33 cellular contexts compared by ENCODE assay signal in genomic region chr16:29753516-29753915, GRCh38. TPM values are rescaled to one million over a fixed set of nuclear protein-coding genes. Genes with fewer than 3 reads are reported as not detected.
"Had no signal": no experiment of that assay in that cellular context is flagged by ENCODE, and none has a peak within 500 bp of the region (broad histone marks: within the 10 kb centered on the region; RNA-seq: fewer than 3 reads in every experiment).

No MANE protein-coding gene starts in this region.

- H3K4me3 ChIP-seq: gastrocnemius medialis, left lung, lower lobe of right lung, neural progenitor cell, psoas muscle, smooth muscle cell, stomach, tibial artery, upper lobe of right lung had no signal

- H3K36me3 ChIP-seq: brain microvascular endothelial cell, gastrocnemius medialis, left lung, lower lobe of right lung, neural progenitor cell, stomach, tibial artery, upper lobe of right lung, WERI-Rb-1 had no signal

- H3K36me3 Mint-ChIP-seq: activated naive CD8-positive, alpha-beta T cell treated with anti-CD3 and anti-CD28 coated beads, Interleukin-2, amount 10 ng/mL, durations not matched to agents 7 days and 5 days; natural killer cell; neural progenitor cell had no signal

- H3K27ac ChIP-seq: brain microvascular endothelial cell, gastrocnemius medialis, left lung, lower lobe of right lung, neural progenitor cell, parathyroid adenoma, psoas muscle, tibial artery, upper lobe of right lung, WERI-Rb-1 had no signal

- H3K9me3 Mint-ChIP-seq: activated CD4-positive, alpha-beta T cell treated with anti-CD3 and anti-CD28 coated beads, Interleukin-2, amount 10 ng/mL, durations not matched to agents 7 days and 5 days; activated naive CD4-positive, alpha-beta T cell treated with anti-CD3 and anti-CD28 coated beads, Interleukin-2, amount 10 ng/mL, durations not matched to agents 7 days and 5 days; activated naive CD8-positive, alpha-beta T cell treated with anti-CD3 and anti-CD28 coated beads, Interleukin-2, amount 10 ng/mL, durations not matched to agents 7 days and 5 days; effector memory CD8-positive, alpha-beta T cell; natural killer cell; neural progenitor cell; stimulated activated memory B cell treated with anti-CD40 and anti-IgM and Interleukin-4, amounts not matched to agents 10 μg/mL and 1 μg/mL and 100 μg/mL, for 72 hours; T-helper 1 cell treated with Interleukin-12 subunit alpha and Interleukin-12 subunit beta and Interleukin-4 antibody, amounts not matched to agents 30 μg/mL and 1 μg/mL, for 36 hours had no signal

- ATAC-seq: effector memory CD8-positive, alpha-beta T cell; gastrocnemius medialis; left lung; lower lobe of right lung; natural killer cell; psoas muscle; upper lobe of right lung had no signal

- H3K4me3 Mint-ChIP-seq: activated CD4-positive, alpha-beta T cell treated with anti-CD3 and anti-CD28 coated beads, Interleukin-2, amount 10 ng/mL, durations not matched to agents 7 days and 5 days; natural killer cell; neural progenitor cell; T-helper 1 cell treated with Interleukin-12 subunit alpha and Interleukin-12 subunit beta and Interleukin-4 antibody, amounts not matched to agents 30 μg/mL and 1 μg/mL, for 36 hours had no signal

- H3K4me1 ChIP-seq: gastrocnemius medialis, neural progenitor cell, psoas muscle, tibial artery, upper lobe of right lung had no signal

- DNase-seq: activated CD4-positive, alpha-beta T cell treated with anti-CD3 and anti-CD28 coated beads, Interleukin-2, amount 10 ng/mL, durations not matched to agents 7 days and 5 days; activated CD4-positive, CD25-positive, alpha-beta regulatory T cell treated with anti-CD3 and anti-CD28 coated beads, Interleukin-2, amount 50 U/mL, for 72 hours; activated gamma-delta T cell; activated naive CD4-positive, alpha-beta T cell treated with anti-CD3 and anti-CD28 coated beads, Interleukin-2, amount 10 ng/mL, durations not matched to agents 7 days and 5 days; activated naive CD8-positive, alpha-beta T cell treated with anti-CD3 and anti-CD28 coated beads, Interleukin-2, amount 10 ng/mL, durations not matched to agents 7 days and 5 days; activated T-cell treated with anti-CD3 and anti-CD28 coated beads for 4 hours; brain microvascular endothelial cell; cortex of kidney; effector memory CD8-positive, alpha-beta T cell; erythroblast; gastrocnemius medialis; glutamatergic neuron; left lung; lower lobe of right lung; mesenchymal stem cell; natural killer cell; occipital lobe; psoas muscle; stimulated activated CD4-positive, alpha-beta T cell treated with anti-CD3 and anti-CD28 coated beads, Interleukin-4, amount 100 ng/mL, for 4 hours; stimulated activated CD8-positive, alpha-beta memory T cell treated with anti-CD3 and anti-CD28 coated beads, Interleukin-4, amount 100 ng/mL, for 48 hours; stomach; T1000; tibial artery; upper lobe of right lung; WERI-Rb-1 had no signal

- H3K9me3 ChIP-seq: gastrocnemius medialis, left lung, lower lobe of right lung, psoas muscle, stomach, tibial artery, upper lobe of right lung had no signal

- H3K27ac Mint-ChIP-seq: activated CD4-positive, alpha-beta T cell treated with anti-CD3 and anti-CD28 coated beads, Interleukin-2, amount 10 ng/mL, durations not matched to agents 7 days and 5 days; activated naive CD8-positive, alpha-beta T cell treated with anti-CD3 and anti-CD28 coated beads, Interleukin-2, amount 10 ng/mL, durations not matched to agents 7 days and 5 days; natural killer cell; neural progenitor cell; T-helper 1 cell treated with Interleukin-12 subunit alpha and Interleukin-12 subunit beta and Interleukin-4 antibody, amounts not matched to agents 30 μg/mL and 1 μg/mL, for 36 hours had no signal

- H3K27me3 Mint-ChIP-seq: activated CD4-positive, alpha-beta T cell treated with anti-CD3 and anti-CD28 coated beads, Interleukin-2, amount 10 ng/mL, durations not matched to agents 7 days and 5 days; activated naive CD8-positive, alpha-beta T cell treated with anti-CD3 and anti-CD28 coated beads, Interleukin-2, amount 10 ng/mL, durations not matched to agents 7 days and 5 days; effector memory CD8-positive, alpha-beta T cell; stimulated activated memory B cell treated with anti-CD40 and anti-IgM and Interleukin-4, amounts not matched to agents 10 μg/mL and 1 μg/mL and 100 μg/mL, for 72 hours had no signal

- H3K27me3 ChIP-seq: brain microvascular endothelial cell, gastrocnemius medialis, left lung, neural progenitor cell, stomach, tibial artery, upper lobe of right lung had no signal

RNA-seq across cellular contexts. Expression of gene C16orf54, which starts 7.7 kb away (rescaled TPM):
- total RNA-seq: astrocyte, chondrocyte, smooth muscle cell had no signal
- polyA plus RNA-seq: smooth muscle cell had no signal

RNA-seq across cellular contexts. Expression of gene ZG16, which starts 24.5 kb away (rescaled TPM):
- total RNA-seq: activated CD4-positive, alpha-beta T cell treated with anti-CD3 and anti-CD28 coated beads, Interleukin-2, amount 10 ng/mL, durations not matched to agents 7 days and 5 days; activated naive CD8-positive, alpha-beta T cell treated with anti-CD3 and anti-CD28 coated beads, Interleukin-2, amount 10 ng/mL, durations not matched to agents 7 days and 5 days; astrocyte; cardiac septum; chondrocyte; left lung; lower lobe of right lung; natural killer cell; occipital lobe; psoas muscle; smooth muscle cell; upper lobe of right lung had no signal
- polyA plus RNA-seq: smooth muscle cell had no signal
